In genomic region chr12:93166891-93167307, GRCh38 we compare ENCODE assay signal across 9 cellular contexts.
DNase-seq lines count a peak whose midpoint lies in the region; ATAC-seq and TF ChIP-seq lines count a peak whose summit lies in the region.
"Had no signal": no experiment of that assay in that cellular context is flagged by ENCODE, and none has a peak within 500 bp of the region (broad histone marks: within the 10 kb centered on the region; RNA-seq: fewer than 3 reads in every experiment).

No MANE protein-coding gene starts in this region.

- ATAC-seq in GM19395 (IDR thresholded peaks at IDR 0.05; ENCODE audit: unreplicated experiment) (peak; percentile 72), HG02970 (IDR thresholded peaks at IDR 0.05; ENCODE audit: low FRiP score, unreplicated experiment) (peak; percentile 53)

- H3K4me3 ChIP-seq in GM06990 (replicated peaks; ENCODE audit: low read depth, low read length), result peak overlapping the region; percentile 28; the same call in 1 of the 2 replicates
- H3K4me3 ChIP-seq in NB4 (ENCODE audit: low read depth, low read length), result no peak overlapping the region

- no peaks in the 10 kb centered on the region for H3K36me3 ChIP-seq in GM06990 (ENCODE audit: control insufficient read depth, insufficient read depth, low read length)

- no peak for TF ChIP-seq CTCF in GM06990 (IDR thresholded peaks at IDR 0.05; ENCODE audit: insufficient read depth, low read length, poor library complexity, severe bottlenecking)
- no peak for TF ChIP-seq CTCF in NB4 (IDR thresholded peaks at IDR 0.05; ENCODE audit: low read depth, low read length)

- DNase-seq in GM06990 (ENCODE audit: extremely low read depth, insufficient read length) (peak; percentile 67), NB4 (ENCODE audit: low read depth) (peak; percentile 67), NCI-H1417 (lab: John Stamatoyannopoulos, UW) (no peak), DMS114 treated with DMSO at 0.1 percent for 48 hours (lab: John Stamatoyannopoulos, UW; ENCODE audit: unreplicated experiment) (no peak), GM03348 (ENCODE audit: low spot score) (no peak), NCI-H2196 treated with DMSO at 0.1 percent for 48 hours (lab: John Stamatoyannopoulos, UW; ENCODE audit: unreplicated experiment) (no peak)
- DNase-seq: HCEC 1CT had no signal

- no peaks in the 10 kb centered on the region for H3K27me3 ChIP-seq in GM06990 (replicated peaks; ENCODE audit: control insufficient read depth, insufficient read depth, low read length)

- TF ChIP-seq POLR2A in NB4 (IDR thresholded peaks at IDR 0.05; ENCODE audit: extremely low read depth, insufficient read length), result no peak

Comparison
In these comparisons a context has a peak if more than half of its experiments do, and no peak if none do; other contexts are left out.
1. DNase-seq: peak in GM06990 (single experiment) and NB4 (single experiment); none in NCI-H1417 (0 of 3), DMS114 treated with DMSO at 0.1 percent for 48 hours (single experiment), GM03348 (single experiment) and NCI-H2196 treated with DMSO at 0.1 percent for 48 hours (single experiment).